7 cellular contexts compared by ENCODE assay signal in genomic region chr16:5098221-5099159, GRCh38. TPM values are rescaled to one million over a fixed set of nuclear protein-coding genes. Genes with fewer than 3 reads are reported as not detected.
A peak's percentile ranks its signal among the peaks of the same experiment; 100 is the strongest.
DNase-seq lines count a peak whose midpoint lies in the region; ATAC-seq and TF ChIP-seq lines count a peak whose summit lies in the region.
"Not testable (repeated sequence)": the region's sequence is repeated elsewhere in the genome, so short reads cannot be mapped to it uniquely, and the experiment has no call there.

No MANE protein-coding gene starts in this region.

- H3K9me3 ChIP-seq in PC-9 (ENCODE audit: insufficient read depth, low read depth): not testable (repeated sequence)

- H3K27ac Mint-ChIP-seq in effector memory CD8-positive, alpha-beta T cell: peak overlapping the region; percentile 92 to 94

- not testable (repeated sequence) for H4K20me1 ChIP-seq in PC-9 (ENCODE audit: insufficient read depth)

- peaks cover 14% of the 10 kb centered on the region for H3K27me3 ChIP-seq in PC-9 (ENCODE audit: insufficient read depth, low read depth)

- not testable (repeated sequence) for TF ChIP-seq CTCF in PC-9 (conservative IDR thresholded peaks at IDR 0.05)

- H3K36me3 ChIP-seq in PC-9 (ENCODE audit: low read depth): not testable (repeated sequence)

- H3K79me2 ChIP-seq in PC-9 (ENCODE audit: low read depth): not testable (repeated sequence)

- H3K9me2 ChIP-seq in PC-9 (ENCODE audit: insufficient read depth): not testable (repeated sequence)

- CTCF ChIA-PET in PC-9 (lab: Charles Lee): interaction anchor here (0.6 to 1.1 kb wide), 3 partner anchors 14 to 600 kb away, joined by 3 to 7 read pairs (median 6); partner anchors contain the start of gene SEC14L5

- not testable (repeated sequence) for BruUV-seq in PC-9 (replicated peaks; lab: Mats Ljungman, UMichigan)

- H3K4me1 Mint-ChIP-seq in effector memory CD8-positive, alpha-beta T cell (ENCODE audit: low read depth in 2 of 2): peaks cover 11 to 12% of the 10 kb centered on the region in 2 donors

- H2AFZ ChIP-seq in PC-9: not testable (repeated sequence)

- intact Hi-C loops in PC-9 (cut with micrococcal nuclease; ENCODE audit: unreplicated experiment): loop anchor here (5.0 to 10.0 kb wide), 4 partner anchors 141 to 594 kb away; partner anchors contain the start of gene SEC14L5

- H3K27me3 Mint-ChIP-seq in effector memory CD8-positive, alpha-beta T cell: peaks cover 0 to 12% of the 10 kb centered on the region in 2 donors

- not testable (repeated sequence) for H3F3A ChIP-seq in PC-9 (ENCODE audit: insufficient read depth, low read depth)

- peak overlapping the region; percentile 91 to 92 for H3K4me3 Mint-ChIP-seq in effector memory CD8-positive, alpha-beta T cell

- H3K4me1 ChIP-seq in PC-9 (replicated peaks; ENCODE audit: insufficient read depth): not testable (repeated sequence)

- POLR2A ChIA-PET in PC-9 (lab: Charles Lee; ENCODE audit: unreplicated experiment): interaction anchor here (0.5 to 0.8 kb wide), 8 partner anchors 141 to 1697 kb away, joined by 3 to 10 read pairs (median 4); partner anchors contain the start of genes ANKS3, DNAAF8, SEC14L5 and UBN1

- H3K4me2 ChIP-seq in PC-9: peak overlapping the region; percentile 68

- ATAC-seq in GM19035 (IDR thresholded peaks at IDR 0.05; ENCODE audit: unreplicated experiment) (peak; percentile 75), HG03571 (IDR thresholded peaks at IDR 0.05; ENCODE audit: unreplicated experiment) (peak; percentile 85), left lobe of liver (peak; percentile 25)
- ATAC-seq in effector memory CD8-positive, alpha-beta T cell (replicated peaks): not testable (repeated sequence)

- H3K27ac ChIP-seq in PC-9: not testable (repeated sequence)

- not testable (repeated sequence) for DNase-seq in PC-9
- peak; percentile 96 for DNase-seq in activated T-cell treated with anti-CD3 and anti-CD28 coated beads, Interleukin-2, amount 50 U/mL, for 1 hour
- DNase-seq in effector memory CD8-positive, alpha-beta T cell: peak; percentile 96 to 97 (median 96)
- peak; percentile 89 for DNase-seq in left lobe of liver (ENCODE audit: low spot score)
- DNase-seq in stimulated activated CD4-positive, alpha-beta T cell treated with anti-CD3 and anti-CD28 coated beads, Interleukin-12 subunit alpha, Interleukin-12 subunit beta, amount 100 ng/mL, for 24 hours (ENCODE audit: low read depth in 2 of 2): peak; percentile 34 to 58

- not testable (repeated sequence) for H3K9me3 Mint-ChIP-seq in effector memory CD8-positive, alpha-beta T cell

- peak overlapping the region; percentile 54; the same call in 1 of the 2 replicates for H3K4me3 ChIP-seq in PC-9

- H3K36me3 Mint-ChIP-seq in effector memory CD8-positive, alpha-beta T cell (ENCODE audit: insufficient read depth): peaks cover 12% of the 10 kb centered on the region

RNA-seq across cellular contexts. Expression of gene EEF2KMT, which starts 0.9 kb away (rescaled TPM):
- total RNA-seq in PC-9 (2021) (10.4 TPM in 2 replicates), left lobe of liver (5.0 TPM)

RNA-seq across cellular contexts. Expression of gene ALG1, which starts 26.8 kb away (rescaled TPM):
- total RNA-seq in PC-9 (2021): 37.3 and 38.1 TPM in 2 replicates
- total RNA-seq in left lobe of liver: 14.9 TPM

RNA-seq across cellular contexts. Expression of gene C16orf89, which starts 32.7 kb away (rescaled TPM):
- not detected in 2 replicates for total RNA-seq in PC-9 (2021)
- not detected for total RNA-seq in left lobe of liver
